ENCODE assay signal across 20 cellular contexts in genomic region chr4:3404546-3404945, GRCh38. TPM values are rescaled to one million over a fixed set of nuclear protein-coding genes. Genes with fewer than 3 reads are reported as not detected.
"Had no signal": no experiment of that assay in that cellular context is flagged by ENCODE, and none has a peak within 500 bp of the region (broad histone marks: within the 10 kb centered on the region; RNA-seq: fewer than 3 reads in every experiment).

No MANE protein-coding gene starts in this region.

- H3K4me3 Mint-ChIP-seq: activated CD4-positive, alpha-beta T cell treated with anti-CD3 and anti-CD28 coated beads, Interleukin-2, amount 10 ng/mL, durations not matched to agents 7 days and 5 days; activated CD8-positive, alpha-beta T cell treated with anti-CD3 and anti-CD28 coated beads, Interleukin-2, amount 10 ng/mL, durations not matched to agents 7 days and 5 days; activated T-cell treated with anti-CD3 and anti-CD28 coated beads, Interleukin-2, amount 50 U/mL, for 4 hours; stimulated activated memory B cell treated with anti-CD40 and anti-IgM and Interleukin-4, amounts not matched to agents 10 μg/mL and 1 μg/mL and 100 μg/mL, for 72 hours had no signal

- H3K4me1 Mint-ChIP-seq: activated CD4-positive, alpha-beta T cell treated with anti-CD3 and anti-CD28 coated beads, Interleukin-2, amount 10 ng/mL, durations not matched to agents 7 days and 5 days had no signal

- H3K27ac ChIP-seq: breast epithelium, pancreas, thyroid gland had no signal

- H3K4me1 ChIP-seq: breast epithelium, pancreas, thyroid gland had no signal

- H3K27me3 Mint-ChIP-seq: activated CD4-positive, alpha-beta T cell treated with anti-CD3 and anti-CD28 coated beads, Interleukin-2, amount 10 ng/mL, durations not matched to agents 7 days and 5 days; naive B cell; stimulated activated memory B cell treated with anti-CD40 and anti-IgM and Interleukin-4, amounts not matched to agents 10 μg/mL and 1 μg/mL and 100 μg/mL, for 72 hours had no signal

- H3K9me3 Mint-ChIP-seq: activated CD4-positive, alpha-beta T cell treated with anti-CD3 and anti-CD28 coated beads, Interleukin-2, amount 10 ng/mL, durations not matched to agents 7 days and 5 days; activated T-cell treated with anti-CD3 and anti-CD28 coated beads, Interleukin-2, amount 50 U/mL, for 4 hours had no signal

- H3K36me3 Mint-ChIP-seq: stimulated activated memory B cell treated with anti-CD40 and anti-IgM and Interleukin-4, amounts not matched to agents 10 μg/mL and 1 μg/mL and 100 μg/mL, for 72 hours had no signal

- FAIRE-seq: pancreas had no signal

- H3K4me3 ChIP-seq: breast epithelium, lung, pancreas, thyroid gland had no signal

- H3K36me3 ChIP-seq: breast epithelium, pancreas, thyroid gland had no signal

- H3K9me3 ChIP-seq: pancreas, thyroid gland had no signal

- H3K27ac Mint-ChIP-seq: activated CD4-positive, alpha-beta T cell treated with anti-CD3 and anti-CD28 coated beads, Interleukin-2, amount 10 ng/mL, durations not matched to agents 7 days and 5 days; activated CD8-positive, alpha-beta T cell treated with anti-CD3 and anti-CD28 coated beads, Interleukin-2, amount 10 ng/mL, durations not matched to agents 7 days and 5 days; naive B cell; stimulated activated memory B cell treated with anti-CD40 and anti-IgM and Interleukin-4, amounts not matched to agents 10 μg/mL and 1 μg/mL and 100 μg/mL, for 72 hours had no signal

- H3K27me3 ChIP-seq: breast epithelium, pancreas, thyroid gland had no signal

- ATAC-seq: activated CD8-positive, alpha-beta T cell treated with anti-CD3 and anti-CD28 coated beads, Interleukin-2, amount 10 ng/mL, durations not matched to agents 7 days and 5 days; activated T-cell treated with anti-CD3 and anti-CD28 coated beads, Interleukin-2, amount 50 U/mL, for 4 hours; pancreas; sciatic nerve; SK-N-SH treated with all-trans-retinoic acid at 6 μM for 48 hours; stimulated activated memory B cell treated with anti-CD40 and anti-IgM and Interleukin-4, amounts not matched to agents 10 μg/mL and 1 μg/mL and 100 μg/mL, for 72 hours had no signal

- DNase-seq: activated CD4-positive, alpha-beta T cell treated with anti-CD3 and anti-CD28 coated beads, Interleukin-2, amount 10 ng/mL, durations not matched to agents 7 days and 5 days; activated CD8-positive, alpha-beta T cell treated with anti-CD3 and anti-CD28 coated beads, Interleukin-2, amount 10 ng/mL, durations not matched to agents 7 days and 5 days; activated naive CD4-positive, alpha-beta T cell treated with anti-CD3 and anti-CD28 coated beads, Interleukin-2, amount 50 U/mL, for 16 hours; activated T-cell treated with anti-CD3 and anti-CD28 coated beads, Interleukin-2, amount 50 U/mL, for 4 hours; cerebellar nuclear complex; dermis blood vessel endothelial cell; effector memory CD4-positive, alpha-beta T cell; hippocampal formation; islet precursor cell; naive B cell; pancreas; stimulated activated CD4-positive, alpha-beta T cell treated with anti-CD3 and anti-CD28 coated beads, Interleukin-4, amount 100 ng/mL, for 4 hours; T-helper 1 cell; T-helper 9 cell; thyroid gland had no signal

RNA-seq across cellular contexts. Expression of gene HGFAC, which starts 37.2 kb away (rescaled TPM):
- total RNA-seq: activated CD8-positive, alpha-beta T cell treated with anti-CD3 and anti-CD28 coated beads, Interleukin-2, amount 10 ng/mL, durations not matched to agents 7 days and 5 days; sciatic nerve had no signal

RNA-seq across cellular contexts. Expression of gene DOK7, which starts 58.6 kb away (rescaled TPM):
- total RNA-seq: activated CD4-positive, alpha-beta T cell treated with anti-CD3 and anti-CD28 coated beads, Interleukin-2, amount 10 ng/mL, durations not matched to agents 7 days and 5 days; activated CD8-positive, alpha-beta T cell treated with anti-CD3 and anti-CD28 coated beads, Interleukin-2, amount 10 ng/mL, durations not matched to agents 7 days and 5 days; activated T-cell treated with anti-CD3 and anti-CD28 coated beads, Interleukin-2, amount 50 U/mL, for 4 hours; sciatic nerve had no signal
